Comparison of ENCODE assay signal across 1 cellular context in the genomic region with DNA sequence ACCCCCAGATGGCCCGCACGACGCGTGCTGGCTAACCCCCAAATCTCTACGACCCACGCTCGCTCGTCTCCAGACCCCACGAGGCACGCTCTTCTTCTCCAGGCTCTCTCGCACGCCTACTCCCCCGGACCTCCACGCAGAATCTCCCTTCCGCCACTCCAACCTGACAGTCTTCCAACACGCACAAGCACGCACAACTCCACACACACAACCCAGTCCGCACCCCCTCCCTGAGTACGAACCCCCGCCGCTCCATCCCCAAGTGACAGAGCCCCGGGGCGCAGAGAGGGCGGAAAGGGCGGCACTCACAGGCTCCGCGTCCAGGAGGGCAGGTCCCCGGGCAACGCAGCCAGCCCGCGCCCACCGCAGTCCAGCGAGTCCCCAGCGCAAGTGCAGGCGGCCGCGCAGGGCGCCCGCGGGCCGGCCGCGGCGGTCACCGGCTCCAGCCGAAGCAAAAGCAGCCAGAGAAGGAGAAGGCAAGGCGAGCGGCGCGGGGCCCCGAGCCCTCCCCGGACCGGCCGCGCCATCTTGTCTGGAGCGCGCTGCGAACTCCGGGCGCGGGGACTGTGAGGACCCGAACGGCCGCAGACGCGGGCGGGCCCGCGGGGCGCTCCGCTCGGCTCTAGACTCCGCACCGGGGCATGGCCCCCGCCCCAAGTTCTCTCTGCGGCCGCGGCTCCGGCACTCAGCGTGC.
TF ChIP-seq lines count a peak whose summit lies in the region.

No MANE protein-coding gene starts in this region.

TF ChIP-seq in HepG2, 621 proteins besides CTCF, POLR2A, EP300 and RAD21 (continued from another document and continues in another):
- TF ChIP-seq, protein P1, sequence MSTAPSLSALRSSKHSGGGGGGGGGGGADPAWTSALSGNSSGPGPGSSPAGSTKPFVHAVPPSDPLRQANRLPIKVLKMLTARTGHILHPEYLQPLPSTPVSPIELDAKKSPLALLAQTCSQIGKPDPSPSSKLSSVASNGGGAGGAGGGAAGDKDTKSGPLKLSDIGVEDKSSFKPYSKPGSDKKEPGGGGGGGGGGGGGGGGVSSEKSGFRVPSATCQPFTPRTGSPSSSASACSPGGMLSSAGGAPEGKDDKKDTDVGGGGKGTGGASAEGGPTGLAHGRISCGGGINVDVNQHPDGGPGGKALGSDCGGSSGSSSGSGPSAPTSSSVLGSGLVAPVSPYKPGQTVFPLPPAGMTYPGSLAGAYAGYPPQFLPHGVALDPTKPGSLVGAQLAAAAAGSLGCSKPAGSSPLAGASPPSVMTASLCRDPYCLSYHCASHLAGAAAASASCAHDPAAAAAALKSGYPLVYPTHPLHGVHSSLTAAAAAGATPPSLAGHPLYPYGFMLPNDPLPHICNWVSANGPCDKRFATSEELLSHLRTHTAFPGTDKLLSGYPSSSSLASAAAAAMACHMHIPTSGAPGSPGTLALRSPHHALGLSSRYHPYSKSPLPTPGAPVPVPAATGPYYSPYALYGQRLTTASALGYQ (CRISPR knock-in tag; IDR thresholded peaks at IDR 0.05) = no peak
- TF ChIP-seq ZNF607 (CRISPR knock-in tag; IDR thresholded peaks at IDR 0.05; ENCODE audit: borderline replicate concordance) (no peak), ZNF564 (CRISPR knock-in tag; IDR thresholded peaks at IDR 0.05) (0 out of 2 replicates have a peak, but pooled peaks have one; percentile 2), ZBTB1 (CRISPR knock-in tag; IDR thresholded peaks at IDR 0.05; ENCODE audit: borderline replicate concordance) (no peak), TCF7L2 (IDR thresholded peaks at IDR 0.05; ENCODE audit: low read depth, low read length) (no peak), MED8 (CRISPR knock-in tag; IDR thresholded peaks at IDR 0.05; ENCODE audit: insufficient replicate concordance) (no peak), ZNF558 (CRISPR knock-in tag; IDR thresholded peaks at IDR 0.05; ENCODE audit: borderline replicate concordance) (no peak), HOXA3 (CRISPR knock-in tag; IDR thresholded peaks at IDR 0.05) (peak; percentile 34; the same call in 1 of the 2 replicates), ZNF235 (CRISPR knock-in tag; IDR thresholded peaks at IDR 0.05; ENCODE audit: borderline replicate concordance) (no peak), KDM5A (IDR thresholded peaks at IDR 0.05; ENCODE audit: borderline replicate concordance, low read length) (no peak), ZNF263 (CRISPR knock-in tag; IDR thresholded peaks at IDR 0.05) (no peak), AGO2 (optimal IDR thresholded peaks at IDR 0.05; ENCODE audit: low read depth, low read length) (no peak), ZNF431 (CRISPR knock-in tag; IDR thresholded peaks at IDR 0.05; ENCODE audit: borderline replicate concordance, low read depth) (no peak), PHF5A (CRISPR knock-in tag; IDR thresholded peaks at IDR 0.05; ENCODE audit: low read depth, unreplicated experiment) (no peak), RORA (CRISPR knock-in tag; IDR thresholded peaks at IDR 0.05) (no peak), SNAI1 (CRISPR knock-in tag; IDR thresholded peaks at IDR 0.05; ENCODE audit: borderline replicate concordance) (no peak), ZNF782 (CRISPR knock-in tag; IDR thresholded peaks at IDR 0.05; ENCODE audit: borderline replicate concordance) (no peak), ZNF510 (CRISPR knock-in tag; IDR thresholded peaks at IDR 0.05; ENCODE audit: low read depth) (no peak; the same call in 1 of the 2 replicates), ISL2 (CRISPR knock-in tag; IDR thresholded peaks at IDR 0.05) (no peak), ZNF883 (CRISPR knock-in tag; IDR thresholded peaks at IDR 0.05; ENCODE audit: not compliant biosample characterization) (no peak), MAFF (IDR thresholded peaks at IDR 0.05; ENCODE audit: low read depth, low read length) (no peak), ZNF121 (CRISPR knock-in tag; IDR thresholded peaks at IDR 0.05) (no peak), NR2F2 (IDR thresholded peaks at IDR 0.05; ENCODE audit: borderline replicate concordance, low read depth) (no peak), ZNF766 (CRISPR knock-in tag; IDR thresholded peaks at IDR 0.05; ENCODE audit: borderline replicate concordance) (no peak)
- TF ChIP-seq, protein P2, sequence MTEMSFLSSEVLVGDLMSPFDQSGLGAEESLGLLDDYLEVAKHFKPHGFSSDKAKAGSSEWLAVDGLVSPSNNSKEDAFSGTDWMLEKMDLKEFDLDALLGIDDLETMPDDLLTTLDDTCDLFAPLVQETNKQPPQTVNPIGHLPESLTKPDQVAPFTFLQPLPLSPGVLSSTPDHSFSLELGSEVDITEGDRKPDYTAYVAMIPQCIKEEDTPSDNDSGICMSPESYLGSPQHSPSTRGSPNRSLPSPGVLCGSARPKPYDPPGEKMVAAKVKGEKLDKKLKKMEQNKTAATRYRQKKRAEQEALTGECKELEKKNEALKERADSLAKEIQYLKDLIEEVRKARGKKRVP (CRISPR knock-in tag; IDR thresholded peaks at IDR 0.05) = no peak
- TF ChIP-seq, protein P3, sequence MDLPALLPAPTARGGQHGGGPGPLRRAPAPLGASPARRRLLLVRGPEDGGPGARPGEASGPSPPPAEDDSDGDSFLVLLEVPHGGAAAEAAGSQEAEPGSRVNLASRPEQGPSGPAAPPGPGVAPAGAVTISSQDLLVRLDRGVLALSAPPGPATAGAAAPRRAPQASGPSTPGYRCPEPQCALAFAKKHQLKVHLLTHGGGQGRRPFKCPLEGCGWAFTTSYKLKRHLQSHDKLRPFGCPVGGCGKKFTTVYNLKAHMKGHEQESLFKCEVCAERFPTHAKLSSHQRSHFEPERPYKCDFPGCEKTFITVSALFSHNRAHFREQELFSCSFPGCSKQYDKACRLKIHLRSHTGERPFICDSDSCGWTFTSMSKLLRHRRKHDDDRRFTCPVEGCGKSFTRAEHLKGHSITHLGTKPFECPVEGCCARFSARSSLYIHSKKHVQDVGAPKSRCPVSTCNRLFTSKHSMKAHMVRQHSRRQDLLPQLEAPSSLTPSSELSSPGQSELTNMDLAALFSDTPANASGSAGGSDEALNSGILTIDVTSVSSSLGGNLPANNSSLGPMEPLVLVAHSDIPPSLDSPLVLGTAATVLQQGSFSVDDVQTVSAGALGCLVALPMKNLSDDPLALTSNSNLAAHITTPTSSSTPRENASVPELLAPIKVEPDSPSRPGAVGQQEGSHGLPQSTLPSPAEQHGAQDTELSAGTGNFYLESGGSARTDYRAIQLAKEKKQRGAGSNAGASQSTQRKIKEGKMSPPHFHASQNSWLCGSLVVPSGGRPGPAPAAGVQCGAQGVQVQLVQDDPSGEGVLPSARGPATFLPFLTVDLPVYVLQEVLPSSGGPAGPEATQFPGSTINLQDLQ (CRISPR knock-in tag; IDR thresholded peaks at IDR 0.05) = 0 out of 2 replicates have a peak, but pooled peaks have one; percentile 16
- TF ChIP-seq, protein P4, sequence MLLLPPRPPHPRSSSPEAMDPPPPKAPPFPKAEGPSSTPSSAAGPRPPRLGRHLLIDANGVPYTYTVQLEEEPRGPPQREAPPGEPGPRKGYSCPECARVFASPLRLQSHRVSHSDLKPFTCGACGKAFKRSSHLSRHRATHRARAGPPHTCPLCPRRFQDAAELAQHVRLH (CRISPR knock-in tag; IDR thresholded peaks at IDR 0.05; ENCODE audit: borderline replicate concordance, low read depth) = no peak
- TF ChIP-seq, protein P5, sequence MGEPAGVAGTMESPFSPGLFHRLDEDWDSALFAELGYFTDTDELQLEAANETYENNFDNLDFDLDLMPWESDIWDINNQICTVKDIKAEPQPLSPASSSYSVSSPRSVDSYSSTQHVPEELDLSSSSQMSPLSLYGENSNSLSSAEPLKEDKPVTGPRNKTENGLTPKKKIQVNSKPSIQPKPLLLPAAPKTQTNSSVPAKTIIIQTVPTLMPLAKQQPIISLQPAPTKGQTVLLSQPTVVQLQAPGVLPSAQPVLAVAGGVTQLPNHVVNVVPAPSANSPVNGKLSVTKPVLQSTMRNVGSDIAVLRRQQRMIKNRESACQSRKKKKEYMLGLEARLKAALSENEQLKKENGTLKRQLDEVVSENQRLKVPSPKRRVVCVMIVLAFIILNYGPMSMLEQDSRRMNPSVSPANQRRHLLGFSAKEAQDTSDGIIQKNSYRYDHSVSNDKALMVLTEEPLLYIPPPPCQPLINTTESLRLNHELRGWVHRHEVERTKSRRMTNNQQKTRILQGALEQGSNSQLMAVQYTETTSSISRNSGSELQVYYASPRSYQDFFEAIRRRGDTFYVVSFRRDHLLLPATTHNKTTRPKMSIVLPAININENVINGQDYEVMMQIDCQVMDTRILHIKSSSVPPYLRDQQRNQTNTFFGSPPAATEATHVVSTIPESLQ (CRISPR knock-in tag; conservative IDR thresholded peaks at IDR 0.05) = no peak
- TF ChIP-seq, protein P6, sequence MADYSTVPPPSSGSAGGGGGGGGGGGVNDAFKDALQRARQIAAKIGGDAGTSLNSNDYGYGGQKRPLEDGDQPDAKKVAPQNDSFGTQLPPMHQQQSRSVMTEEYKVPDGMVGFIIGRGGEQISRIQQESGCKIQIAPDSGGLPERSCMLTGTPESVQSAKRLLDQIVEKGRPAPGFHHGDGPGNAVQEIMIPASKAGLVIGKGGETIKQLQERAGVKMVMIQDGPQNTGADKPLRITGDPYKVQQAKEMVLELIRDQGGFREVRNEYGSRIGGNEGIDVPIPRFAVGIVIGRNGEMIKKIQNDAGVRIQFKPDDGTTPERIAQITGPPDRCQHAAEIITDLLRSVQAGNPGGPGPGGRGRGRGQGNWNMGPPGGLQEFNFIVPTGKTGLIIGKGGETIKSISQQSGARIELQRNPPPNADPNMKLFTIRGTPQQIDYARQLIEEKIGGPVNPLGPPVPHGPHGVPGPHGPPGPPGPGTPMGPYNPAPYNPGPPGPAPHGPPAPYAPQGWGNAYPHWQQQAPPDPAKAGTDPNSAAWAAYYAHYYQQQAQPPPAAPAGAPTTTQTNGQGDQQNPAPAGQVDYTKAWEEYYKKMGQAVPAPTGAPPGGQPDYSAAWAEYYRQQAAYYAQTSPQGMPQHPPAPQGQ (CRISPR knock-in tag; IDR thresholded peaks at IDR 0.05; ENCODE audit: borderline replicate concordance) = no peak
- TF ChIP-seq, protein P7, sequence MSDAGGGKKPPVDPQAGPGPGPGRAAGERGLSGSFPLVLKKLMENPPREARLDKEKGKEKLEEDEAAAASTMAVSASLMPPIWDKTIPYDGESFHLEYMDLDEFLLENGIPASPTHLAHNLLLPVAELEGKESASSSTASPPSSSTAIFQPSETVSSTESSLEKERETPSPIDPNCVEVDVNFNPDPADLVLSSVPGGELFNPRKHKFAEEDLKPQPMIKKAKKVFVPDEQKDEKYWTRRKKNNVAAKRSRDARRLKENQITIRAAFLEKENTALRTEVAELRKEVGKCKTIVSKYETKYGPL (CRISPR knock-in tag; IDR thresholded peaks at IDR 0.05) = no peak
- TF ChIP-seq, protein P8, sequence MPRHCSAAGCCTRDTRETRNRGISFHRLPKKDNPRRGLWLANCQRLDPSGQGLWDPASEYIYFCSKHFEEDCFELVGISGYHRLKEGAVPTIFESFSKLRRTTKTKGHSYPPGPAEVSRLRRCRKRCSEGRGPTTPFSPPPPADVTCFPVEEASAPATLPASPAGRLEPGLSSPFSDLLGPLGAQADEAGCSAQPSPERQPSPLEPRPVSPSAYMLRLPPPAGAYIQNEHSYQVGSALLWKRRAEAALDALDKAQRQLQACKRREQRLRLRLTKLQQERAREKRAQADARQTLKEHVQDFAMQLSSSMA (CRISPR knock-in tag; IDR thresholded peaks at IDR 0.05) = no peak
- TF ChIP-seq, protein P9, sequence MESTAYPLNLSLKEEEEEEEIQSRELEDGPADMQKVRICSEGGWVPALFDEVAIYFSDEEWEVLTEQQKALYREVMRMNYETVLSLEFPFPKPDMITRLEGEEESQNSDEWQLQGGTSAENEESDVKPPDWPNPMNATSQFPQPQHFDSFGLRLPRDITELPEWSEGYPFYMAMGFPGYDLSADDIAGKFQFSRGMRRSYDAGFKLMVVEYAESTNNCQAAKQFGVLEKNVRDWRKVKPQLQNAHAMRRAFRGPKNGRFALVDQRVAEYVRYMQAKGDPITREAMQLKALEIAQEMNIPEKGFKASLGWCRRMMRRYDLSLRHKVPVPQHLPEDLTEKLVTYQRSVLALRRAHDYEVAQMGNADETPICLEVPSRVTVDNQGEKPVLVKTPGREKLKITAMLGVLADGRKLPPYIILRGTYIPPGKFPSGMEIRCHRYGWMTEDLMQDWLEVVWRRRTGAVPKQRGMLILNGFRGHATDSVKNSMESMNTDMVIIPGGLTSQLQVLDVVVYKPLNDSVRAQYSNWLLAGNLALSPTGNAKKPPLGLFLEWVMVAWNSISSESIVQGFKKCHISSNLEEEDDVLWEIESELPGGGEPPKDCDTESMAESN (CRISPR knock-in tag; conservative IDR thresholded peaks at IDR 0.05) = 0 out of 2 replicates have a peak, but pooled peaks have one; percentile 9
- TF ChIP-seq, protein P10, sequence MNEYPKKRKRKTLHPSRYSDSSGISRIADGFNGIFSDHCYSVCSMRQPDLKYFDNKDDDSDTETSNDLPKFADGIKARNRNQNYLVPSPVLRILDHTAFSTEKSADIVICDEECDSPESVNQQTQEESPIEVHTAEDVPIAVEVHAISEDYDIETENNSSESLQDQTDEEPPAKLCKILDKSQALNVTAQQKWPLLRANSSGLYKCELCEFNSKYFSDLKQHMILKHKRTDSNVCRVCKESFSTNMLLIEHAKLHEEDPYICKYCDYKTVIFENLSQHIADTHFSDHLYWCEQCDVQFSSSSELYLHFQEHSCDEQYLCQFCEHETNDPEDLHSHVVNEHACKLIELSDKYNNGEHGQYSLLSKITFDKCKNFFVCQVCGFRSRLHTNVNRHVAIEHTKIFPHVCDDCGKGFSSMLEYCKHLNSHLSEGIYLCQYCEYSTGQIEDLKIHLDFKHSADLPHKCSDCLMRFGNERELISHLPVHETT (CRISPR knock-in tag; conservative IDR thresholded peaks at IDR 0.05) = no peak
- TF ChIP-seq, protein P11, sequence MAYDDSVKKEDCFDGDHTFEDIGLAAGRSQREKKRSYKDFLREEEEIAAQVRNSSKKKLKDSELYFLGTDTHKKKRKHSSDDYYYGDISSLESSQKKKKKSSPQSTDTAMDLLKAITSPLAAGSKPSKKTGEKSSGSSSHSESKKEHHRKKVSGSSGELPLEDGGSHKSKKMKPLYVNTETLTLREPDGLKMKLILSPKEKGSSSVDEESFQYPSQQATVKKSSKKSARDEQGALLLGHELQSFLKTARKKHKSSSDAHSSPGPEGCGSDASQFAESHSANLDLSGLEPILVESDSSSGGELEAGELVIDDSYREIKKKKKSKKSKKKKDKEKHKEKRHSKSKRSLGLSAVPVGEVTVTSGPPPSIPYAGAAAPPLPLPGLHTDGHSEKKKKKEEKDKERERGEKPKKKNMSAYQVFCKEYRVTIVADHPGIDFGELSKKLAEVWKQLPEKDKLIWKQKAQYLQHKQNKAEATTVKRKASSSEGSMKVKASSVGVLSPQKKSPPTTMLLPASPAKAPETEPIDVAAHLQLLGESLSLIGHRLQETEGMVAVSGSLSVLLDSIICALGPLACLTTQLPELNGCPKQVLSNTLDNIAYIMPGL (CRISPR knock-in tag; IDR thresholded peaks at IDR 0.05; ENCODE audit: borderline replicate concordance in 1 of 2, low read depth in 1 of 2) = no peak; a peak in 1 of 4 replicates
- TF ChIP-seq, protein P12, sequence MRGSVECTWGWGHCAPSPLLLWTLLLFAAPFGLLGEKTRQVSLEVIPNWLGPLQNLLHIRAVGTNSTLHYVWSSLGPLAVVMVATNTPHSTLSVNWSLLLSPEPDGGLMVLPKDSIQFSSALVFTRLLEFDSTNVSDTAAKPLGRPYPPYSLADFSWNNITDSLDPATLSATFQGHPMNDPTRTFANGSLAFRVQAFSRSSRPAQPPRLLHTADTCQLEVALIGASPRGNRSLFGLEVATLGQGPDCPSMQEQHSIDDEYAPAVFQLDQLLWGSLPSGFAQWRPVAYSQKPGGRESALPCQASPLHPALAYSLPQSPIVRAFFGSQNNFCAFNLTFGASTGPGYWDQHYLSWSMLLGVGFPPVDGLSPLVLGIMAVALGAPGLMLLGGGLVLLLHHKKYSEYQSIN (CRISPR knock-in tag; IDR thresholded peaks at IDR 0.05; ENCODE audit: borderline replicate concordance) = no peak
